Comparison of ENCODE assay signal across 8 cellular contexts in the genomic region with DNA sequence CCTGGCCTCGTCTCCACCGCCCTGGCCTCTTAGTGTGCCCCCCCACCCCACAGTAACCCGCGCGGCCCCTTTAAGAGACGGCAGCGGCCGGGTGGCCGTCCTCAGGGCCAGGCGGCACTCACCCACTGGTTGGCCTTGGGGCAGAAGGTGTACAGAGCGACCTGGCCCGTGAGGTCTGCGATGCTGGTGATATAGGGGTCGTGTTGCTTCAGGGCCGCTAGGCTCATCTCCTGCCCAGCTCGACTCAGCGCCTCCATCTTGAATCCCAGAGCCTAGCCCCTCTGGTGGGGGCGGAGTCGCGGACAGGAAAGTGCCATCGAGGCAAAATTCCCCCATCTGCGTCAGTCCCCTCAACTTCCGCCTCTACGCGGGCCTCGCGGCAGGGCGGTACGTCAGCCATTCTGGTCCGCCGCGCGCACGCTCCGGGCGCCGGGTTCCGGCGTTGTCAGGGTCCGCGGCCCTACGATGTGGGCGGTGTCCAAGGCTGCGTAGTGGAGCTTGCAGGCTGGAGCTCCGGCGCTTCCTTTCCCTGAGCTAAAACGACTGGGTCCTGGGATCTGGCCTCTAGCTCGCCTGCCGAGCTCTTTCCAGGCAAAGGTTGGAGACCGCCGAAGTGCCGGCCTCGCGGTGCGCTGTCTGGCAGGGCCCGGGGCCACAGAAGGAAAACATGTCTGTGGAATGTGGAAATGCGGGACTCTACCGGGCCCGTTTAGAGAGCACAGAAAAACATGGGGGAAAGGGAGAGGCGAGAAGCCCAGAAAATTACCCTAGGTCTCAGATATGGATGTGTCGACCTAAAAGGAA. TPM values are rescaled to one million over a fixed set of nuclear protein-coding genes. Genes with fewer than 3 reads are reported as not detected.
DNase-seq lines count a peak whose midpoint lies in the region; ATAC-seq and TF ChIP-seq lines count a peak whose summit lies in the region.

A gene (minus strand): TSS at position 283 of the 804 bp plus-strand sequence. CDS start 26 bp downstream, at position 257.

- 0 to 2% (median 1%) methylated on average over 33 to 61 of the region's 61 CpGs for WGBS in spleen, 5 donors

- H3K4me3 Mint-ChIP-seq in WTC11, result peak within 1 kb of the TSS; percentile 98
- peak within 1 kb of the TSS; percentile 99 to 100 (median 99) for H3K4me3 Mint-ChIP-seq in immature natural killer cell

- H3K27me3 Mint-ChIP-seq in WTC11 (ENCODE audit: low read depth) (no peaks in the 10 kb centered on the region), immature natural killer cell (ENCODE audit: low read depth in 3 of 3) (peaks cover 6 to 10% (median 6%) of the 10 kb centered on the region in 3 donors)

- no peaks in the 10 kb centered on the region for H3K27me3 ChIP-seq in AG04450 (ENCODE audit: control insufficient read depth, insufficient read depth, low read length)
- no peaks in the 10 kb centered on the region for H3K27me3 ChIP-seq in spleen (replicated peaks in 1 of 7)

- H3K27ac ChIP-seq in AG04450 (ENCODE audit: low read depth, low read length) (peak within 1 kb of the TSS; percentile 95), caudate nucleus (ENCODE audit: low read depth, low read length) (peak within 1 kb of the TSS; percentile 96), spleen (peak within 1 kb of the TSS; percentile 90 to 97 (median 94))

- H3K4me3 ChIP-seq in AG04450 (ENCODE audit: low read depth, low read length) (peak within 1 kb of the TSS; percentile 99), spleen (peak within 1 kb of the TSS; percentile 42 to 92 (median 86))

- H3K36me3 Mint-ChIP-seq in WTC11 (peaks cover 16% of the 10 kb centered on the region), immature natural killer cell (peaks cover 3 to 10% (median 4%) of the 10 kb centered on the region in 3 donors)

- H3K9me3 ChIP-seq in AG04450 (ENCODE audit: control insufficient read depth, insufficient read depth, low read length), result no peaks in the 10 kb centered on the region; the same call in 1 of the 2 replicates
- H3K9me3 ChIP-seq in spleen, result no peaks in the 10 kb centered on the region

- intact Hi-C loops in spleen (cut with DNase I; ENCODE audit: low total_unique reads), result no loop called here

- peak; percentile 93 for ATAC-seq in GM18873 (IDR thresholded peaks at IDR 0.05; ENCODE audit: low FRiP score, unreplicated experiment)
- ATAC-seq in HG03139 (IDR thresholded peaks at IDR 0.05; ENCODE audit: unreplicated experiment), result peak; percentile 95
- peak; percentile 94 for ATAC-seq in WTC11

- no peak for TF ChIP-seq CTCF in AG04450 (IDR thresholded peaks at IDR 0.05; ENCODE audit: low read depth, low read length)
- TF ChIP-seq CTCF in WTC11 (IDR thresholded peaks at IDR 0.05), result no peak
- TF ChIP-seq CTCF in spleen (IDR thresholded peaks at IDR 0.05 in 8 of 11, conservative IDR thresholded peaks at IDR 0.05 in 3 of 11), result peak in 4 of 11 experiments; percentile 12 to 29 (median 17)

- peak; percentile 36 to 92 (median 48) for TF ChIP-seq POLR2A in spleen (IDR thresholded peaks at IDR 0.05)

- DNase-seq in AG04450 (ENCODE audit: low read depth, low spot score) (peak; percentile 92), NCI-H226 (peak; percentile 80), WTC11 (ENCODE audit: low spot score) (peak; percentile 97), caudate nucleus (lab: John Stamatoyannopoulos, UW) (peak; percentile 30 to 97 (median 93)), immature natural killer cell (peak; percentile 93 to 95 (median 95)), spleen (peak; percentile 99)

- H3K4me1 Mint-ChIP-seq in WTC11 (peaks cover 15% of the 10 kb centered on the region), immature natural killer cell (peaks cover 33 to 55% of the 10 kb centered on the region in 2 donors)

- POLR2A ChIA-PET in AG04450 (lab: Yijun Ruan, JAX) (interaction anchor here (0.5 to 1.8 kb wide), 10 partner anchors 12 to 534 kb away, joined by 3 to 10 read pairs (median 3); a partner anchor contains a TSS), WTC11 (lab: Charles Lee) (interaction anchor here (0.5 to 1.0 kb wide), 7 partner anchors 9 to 352 kb away, joined by 3 to 10 read pairs (median 4); a partner anchor contains a TSS)

- CTCF ChIA-PET in AG04450 (lab: Charles Lee) (interaction anchor here (0.6 kb wide), 1 partner anchor 413 kb away, joined by 3 read pairs; no protein-coding TSS in a partner anchor), WTC11 (lab: Charles Lee) (interaction anchor here (0.8 to 1.3 kb wide), 7 partner anchors 10 to 151 kb away, joined by 3 to 6 read pairs (median 4); a partner anchor contains a TSS)

- peaks cover 20 to 55% (median 41%) of the 10 kb centered on the region in 6 donors for H3K4me1 ChIP-seq in spleen

- H3K27ac Mint-ChIP-seq in WTC11, result peak within 1 kb of the TSS; percentile 100
- H3K27ac Mint-ChIP-seq in immature natural killer cell, result peak within 1 kb of the TSS; percentile 94 to 100 (median 98)

- H3K9me3 Mint-ChIP-seq in WTC11, result no peaks in the 10 kb centered on the region
- H3K9me3 Mint-ChIP-seq in immature natural killer cell, result no peaks in the 10 kb centered on the region

- H3K36me3 ChIP-seq in spleen, result peaks cover 0 to 22% (median 12%) of the 10 kb centered on the region in 6 donors

TF ChIP-seq in WTC11, 78 proteins besides CTCF, POLR2A, EP300 and RAD21 (continues in another document):
- peak; percentile 93 for TF ChIP-seq TEAD1 (CRISPR knock-in tag; IDR thresholded peaks at IDR 0.05)
- TF ChIP-seq, protein P1, sequence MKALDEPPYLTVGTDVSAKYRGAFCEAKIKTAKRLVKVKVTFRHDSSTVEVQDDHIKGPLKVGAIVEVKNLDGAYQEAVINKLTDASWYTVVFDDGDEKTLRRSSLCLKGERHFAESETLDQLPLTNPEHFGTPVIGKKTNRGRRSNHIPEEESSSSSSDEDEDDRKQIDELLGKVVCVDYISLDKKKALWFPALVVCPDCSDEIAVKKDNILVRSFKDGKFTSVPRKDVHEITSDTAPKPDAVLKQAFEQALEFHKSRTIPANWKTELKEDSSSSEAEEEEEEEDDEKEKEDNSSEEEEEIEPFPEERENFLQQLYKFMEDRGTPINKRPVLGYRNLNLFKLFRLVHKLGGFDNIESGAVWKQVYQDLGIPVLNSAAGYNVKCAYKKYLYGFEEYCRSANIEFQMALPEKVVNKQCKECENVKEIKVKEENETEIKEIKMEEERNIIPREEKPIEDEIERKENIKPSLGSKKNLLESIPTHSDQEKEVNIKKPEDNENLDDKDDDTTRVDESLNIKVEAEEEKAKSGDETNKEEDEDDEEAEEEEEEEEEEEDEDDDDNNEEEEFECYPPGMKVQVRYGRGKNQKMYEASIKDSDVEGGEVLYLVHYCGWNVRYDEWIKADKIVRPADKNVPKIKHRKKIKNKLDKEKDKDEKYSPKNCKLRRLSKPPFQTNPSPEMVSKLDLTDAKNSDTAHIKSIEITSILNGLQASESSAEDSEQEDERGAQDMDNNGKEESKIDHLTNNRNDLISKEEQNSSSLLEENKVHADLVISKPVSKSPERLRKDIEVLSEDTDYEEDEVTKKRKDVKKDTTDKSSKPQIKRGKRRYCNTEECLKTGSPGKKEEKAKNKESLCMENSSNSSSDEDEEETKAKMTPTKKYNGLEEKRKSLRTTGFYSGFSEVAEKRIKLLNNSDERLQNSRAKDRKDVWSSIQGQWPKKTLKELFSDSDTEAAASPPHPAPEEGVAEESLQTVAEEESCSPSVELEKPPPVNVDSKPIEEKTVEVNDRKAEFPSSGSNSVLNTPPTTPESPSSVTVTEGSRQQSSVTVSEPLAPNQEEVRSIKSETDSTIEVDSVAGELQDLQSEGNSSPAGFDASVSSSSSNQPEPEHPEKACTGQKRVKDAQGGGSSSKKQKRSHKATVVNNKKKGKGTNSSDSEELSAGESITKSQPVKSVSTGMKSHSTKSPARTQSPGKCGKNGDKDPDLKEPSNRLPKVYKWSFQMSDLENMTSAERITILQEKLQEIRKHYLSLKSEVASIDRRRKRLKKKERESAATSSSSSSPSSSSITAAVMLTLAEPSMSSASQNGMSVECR (CRISPR knock-in tag; IDR thresholded peaks at IDR 0.05; ENCODE audit: borderline replicate concordance), result peak; percentile 58; the same call in 1 of the 2 replicates
- peak; percentile 99 for TF ChIP-seq CBFB (CRISPR knock-in tag; IDR thresholded peaks at IDR 0.05; ENCODE audit: low read depth)
- TF ChIP-seq HMGA2 (CRISPR knock-in tag; IDR thresholded peaks at IDR 0.05), result 0 out of 2 replicates have a peak, but pooled peaks have one; percentile 5
- TF ChIP-seq, protein P2, sequence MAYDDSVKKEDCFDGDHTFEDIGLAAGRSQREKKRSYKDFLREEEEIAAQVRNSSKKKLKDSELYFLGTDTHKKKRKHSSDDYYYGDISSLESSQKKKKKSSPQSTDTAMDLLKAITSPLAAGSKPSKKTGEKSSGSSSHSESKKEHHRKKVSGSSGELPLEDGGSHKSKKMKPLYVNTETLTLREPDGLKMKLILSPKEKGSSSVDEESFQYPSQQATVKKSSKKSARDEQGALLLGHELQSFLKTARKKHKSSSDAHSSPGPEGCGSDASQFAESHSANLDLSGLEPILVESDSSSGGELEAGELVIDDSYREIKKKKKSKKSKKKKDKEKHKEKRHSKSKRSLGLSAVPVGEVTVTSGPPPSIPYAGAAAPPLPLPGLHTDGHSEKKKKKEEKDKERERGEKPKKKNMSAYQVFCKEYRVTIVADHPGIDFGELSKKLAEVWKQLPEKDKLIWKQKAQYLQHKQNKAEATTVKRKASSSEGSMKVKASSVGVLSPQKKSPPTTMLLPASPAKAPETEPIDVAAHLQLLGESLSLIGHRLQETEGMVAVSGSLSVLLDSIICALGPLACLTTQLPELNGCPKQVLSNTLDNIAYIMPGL (CRISPR knock-in tag; IDR thresholded peaks at IDR 0.05), result peak; percentile 97
- TF ChIP-seq SOX15 (CRISPR knock-in tag; IDR thresholded peaks at IDR 0.05), result no peak
- peak; percentile 20; the same call in 1 of the 2 replicates for TF ChIP-seq CREB1 (CRISPR knock-in tag; IDR thresholded peaks at IDR 0.05)
- TF ChIP-seq, protein P3, sequence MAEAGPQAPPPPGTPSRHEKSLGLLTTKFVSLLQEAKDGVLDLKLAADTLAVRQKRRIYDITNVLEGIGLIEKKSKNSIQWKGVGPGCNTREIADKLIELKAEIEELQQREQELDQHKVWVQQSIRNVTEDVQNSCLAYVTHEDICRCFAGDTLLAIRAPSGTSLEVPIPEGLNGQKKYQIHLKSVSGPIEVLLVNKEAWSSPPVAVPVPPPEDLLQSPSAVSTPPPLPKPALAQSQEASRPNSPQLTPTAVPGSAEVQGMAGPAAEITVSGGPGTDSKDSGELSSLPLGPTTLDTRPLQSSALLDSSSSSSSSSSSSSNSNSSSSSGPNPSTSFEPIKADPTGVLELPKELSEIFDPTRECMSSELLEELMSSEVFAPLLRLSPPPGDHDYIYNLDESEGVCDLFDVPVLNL (CRISPR knock-in tag; IDR thresholded peaks at IDR 0.05; ENCODE audit: borderline replicate concordance, low read depth), result no peak

RNA-seq across cellular contexts. Expression of the gene that starts here (rescaled TPM):
- polyA plus RNA-seq in AG04450 (2011; rRNA removed) (23.5 and 27.0 TPM in 2 replicates), immature natural killer cell (10 to 100 TPM; 36.9 to 80.1 (median 51.8) TPM), spleen (1 to 10 TPM; 4.0 to 6.8 (median 5.6) TPM)
- polyA minus RNA-seq in AG04450 (2011; rRNA and poly(A)+ RNA removed), result 67.4 and 88.5 TPM in 2 replicates
- total RNA-seq in WTC11 (2021) (16.4 to 19.1 TPM (median 17.4 TPM) in 3 replicates), spleen (10 to 100 TPM; 22.1 to 28.1 (median 25.1) TPM)

Comparison
In these comparisons a context has a peak if more than half of its experiments do, and no peak if none do; other contexts are left out.
1. Peak in every context shown above with its lines: DNase-seq, ATAC-seq, H3K4me3 ChIP-seq and H3K27ac ChIP-seq.